ENCODE assay signal across 8 cellular contexts in the genomic region with DNA sequence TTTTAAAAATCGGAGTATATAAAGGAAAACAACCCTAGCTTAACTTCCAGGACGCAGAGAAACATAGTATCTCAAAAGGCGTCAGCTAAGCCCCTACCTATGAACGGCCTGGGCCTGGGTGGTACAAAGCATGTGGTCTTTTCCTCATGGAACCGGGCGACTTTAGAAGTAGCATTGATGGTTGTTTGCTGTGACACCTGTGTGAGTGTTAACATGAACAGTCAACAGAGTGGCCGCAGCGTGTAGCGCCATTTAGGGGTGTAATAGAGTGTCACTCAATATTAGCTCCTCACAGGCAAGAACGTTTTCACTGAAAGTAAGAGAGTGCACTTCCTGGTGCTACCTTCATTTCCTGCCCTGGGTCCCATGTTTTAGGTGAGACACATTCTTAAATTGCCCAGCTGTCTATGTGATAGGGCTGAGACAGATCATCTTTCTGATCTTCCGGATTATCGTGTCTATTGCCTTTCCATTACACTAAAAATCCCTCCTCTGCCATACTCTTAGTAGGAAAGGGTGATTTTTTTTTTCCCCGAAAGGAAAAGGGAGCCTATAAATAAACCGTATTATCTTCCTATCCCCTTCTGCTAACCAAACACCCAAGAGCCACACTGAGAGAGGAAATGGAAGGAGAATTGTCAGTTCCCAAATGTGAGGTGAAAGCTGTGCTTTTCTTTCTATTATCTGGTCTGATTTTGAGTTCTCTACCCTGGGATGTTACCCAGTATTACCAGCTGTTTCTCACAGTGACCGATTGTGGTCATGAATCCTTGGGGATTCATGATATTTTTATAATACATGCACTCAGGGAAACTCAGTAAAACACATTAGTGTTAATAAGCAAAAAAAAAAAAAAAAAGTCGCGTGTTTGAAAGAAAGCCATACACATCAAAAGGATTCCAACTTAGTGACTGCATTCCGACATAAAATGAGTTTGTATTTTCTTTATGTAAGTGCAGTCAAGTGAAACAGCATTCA. TPM values are rescaled to one million over a fixed set of nuclear protein-coding genes. Genes with fewer than 3 reads are reported as not detected.
DNase-seq lines count a peak whose midpoint lies in the region; ATAC-seq and TF ChIP-seq lines count a peak whose summit lies in the region.

No MANE protein-coding gene starts in this region.

- H3K4me1 ChIP-seq in MM.1S (ENCODE audit: low read length) (peaks cover 19% of the 10 kb centered on the region; the same call in 1 of the 2 replicates), left lung (peaks cover 11 to 49% of the 10 kb centered on the region in 2 donors)

- peaks cover 17% of the 10 kb centered on the region for H3K36me3 Mint-ChIP-seq in brain

- TF ChIP-seq CTCF in MM.1S (IDR thresholded peaks at IDR 0.05; ENCODE audit: low read length), result no peak
- TF ChIP-seq CTCF in brain (conservative IDR thresholded peaks at IDR 0.05), result no peak
- no peak for TF ChIP-seq CTCF in left lung (IDR thresholded peaks at IDR 0.05)

- H3K4me3 ChIP-seq in MM.1S (ENCODE audit: low read length) (peak overlapping the region; percentile 79), left lung (peak overlapping the region; percentile 94 to 96)

- DNase-seq in DMS53 treated with DMSO at 0.1 percent for 48 hours (lab: John Stamatoyannopoulos, UW; ENCODE audit: unreplicated experiment), result peak; percentile 36
- DNase-seq in MM.1S, result peak; percentile 79
- DNase-seq in T-helper 22 cell (ENCODE audit: low read depth), result peak; percentile 42
- DNase-seq in left lung, result peak in 1 of 2 donors; percentile 37
- peak; percentile 25 to 47 (median 30) for DNase-seq in stimulated activated CD4-positive, alpha-beta T cell treated with anti-CD3 and anti-CD28 coated beads, TNF-alpha, amount 100 ng/mL, for 48 hours (ENCODE audit: low read depth in 3 of 3)

- H3K36me3 ChIP-seq in MM.1S (replicated peaks; ENCODE audit: insufficient read depth, low read length), result no peaks in the 10 kb centered on the region
- H3K36me3 ChIP-seq in left lung, result no peaks in the 10 kb centered on the region

- peaks cover 0 to 4% (median 2%) of the 10 kb centered on the region in 5 experiments for H3K9me3 Mint-ChIP-seq in brain

- intact Hi-C loops in left lung (cut with DNase I), result no loop called here

- peak overlapping the region; percentile 87 to 96 (median 95) for H3K27ac Mint-ChIP-seq in brain

- no peaks in the 10 kb centered on the region for H3K27me3 ChIP-seq in MM.1S (replicated peaks; ENCODE audit: insufficient read depth, low read length)
- no peaks in the 10 kb centered on the region for H3K27me3 ChIP-seq in left lung

- H3K9me2 ChIP-seq in MM.1S (replicated peaks; ENCODE audit: insufficient read depth, low read length), result no peaks in the 10 kb centered on the region

- H3K9me3 ChIP-seq in MM.1S (replicated peaks; ENCODE audit: insufficient read depth, low read length) (no peaks in the 10 kb centered on the region), left lung (no peaks in the 10 kb centered on the region)

- peaks cover 6% of the 10 kb centered on the region for H3K27me3 Mint-ChIP-seq in brain

- ATAC-seq in GM21723 (IDR thresholded peaks at IDR 0.05; ENCODE audit: unreplicated experiment) (peak; percentile 31), left lung (peak; percentile 7), HG02588 (IDR thresholded peaks at IDR 0.05; ENCODE audit: unreplicated experiment) (no peak)

- peak overlapping the region; percentile 94 to 97 (median 95) for H3K4me3 Mint-ChIP-seq in brain

- peak overlapping the region; percentile 82; the same call in 1 of the 2 replicates for H3K27ac ChIP-seq in MM.1S (ENCODE audit: low read length)
- peak overlapping the region; percentile 97 to 98 for H3K27ac ChIP-seq in left lung

- peaks cover 36% of the 10 kb centered on the region for H4K20me1 ChIP-seq in MM.1S (ENCODE audit: insufficient read depth, low read length)

- H2AFZ ChIP-seq in MM.1S (ENCODE audit: low read length), result peak overlapping the region; percentile 18

- peak overlapping the region; percentile 97 for H3K9ac ChIP-seq in MM.1S (ENCODE audit: low read length)

- H3F3A ChIP-seq in MM.1S (ENCODE audit: insufficient read depth, low read length), result peaks cover 7% of the 10 kb centered on the region; the same call in 1 of the 2 replicates

- H3K4me2 ChIP-seq in MM.1S (ENCODE audit: low read depth, low read length), result peak overlapping the region; percentile 65

- peaks cover 63% of the 10 kb centered on the region for H3K79me2 ChIP-seq in MM.1S (ENCODE audit: low read length)

- H3K4me1 Mint-ChIP-seq in brain, result peaks cover 60% of the 10 kb centered on the region

RNA-seq across cellular contexts. Expression of gene GORASP2, which starts 1.4 kb away (rescaled TPM):
- 64.6 TPM for polyA plus RNA-seq in brain (ENCODE audit: insufficient read depth, low read depth, low replicate concordance)
- 10 to 100 TPM; 80.7 to 84.4 TPM for total RNA-seq in left lung
